Comparison of ENCODE assay signal across 8 cellular contexts in the genomic region with DNA sequence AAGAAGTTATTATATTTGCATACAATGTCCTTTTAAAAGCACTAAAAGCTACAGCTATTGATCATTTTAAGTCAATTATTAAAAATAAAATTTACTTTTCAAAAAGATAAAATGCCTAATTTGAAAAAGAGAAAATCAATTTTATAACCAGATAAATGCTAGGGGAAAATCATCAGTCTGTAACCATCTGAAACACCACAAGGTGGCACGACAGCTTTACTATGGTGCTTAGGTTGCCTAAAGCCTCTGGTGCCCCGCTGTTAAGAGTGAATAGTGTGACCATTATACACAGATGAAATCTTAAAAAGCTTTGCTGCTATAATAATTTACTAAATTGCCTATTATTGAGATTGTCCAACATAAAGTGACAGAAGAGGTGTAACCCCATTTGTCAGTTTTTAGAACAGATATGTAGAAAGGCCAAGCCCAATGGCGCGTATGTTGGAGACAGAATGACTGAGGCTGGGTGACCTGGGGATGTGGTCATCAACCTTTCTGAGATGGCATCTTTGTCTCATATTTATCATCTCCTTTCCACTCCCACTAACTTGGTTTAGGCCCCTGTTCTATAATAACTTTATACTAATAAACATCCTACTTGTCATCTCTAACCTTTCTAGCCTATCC.
A peak's percentile ranks its signal among the peaks of the same experiment; 100 is the strongest.
DNase-seq lines count a peak whose midpoint lies in the region; ATAC-seq and TF ChIP-seq lines count a peak whose summit lies in the region.

No MANE protein-coding gene starts in this region.

- H3K9me2 ChIP-seq in OCI-LY1 (ENCODE audit: low read depth, low read length), result no peaks in the 10 kb centered on the region

- H3K9ac ChIP-seq in OCI-LY1 (ENCODE audit: low read length), result no peak overlapping the region

- no peaks in the 10 kb centered on the region for H3F3A ChIP-seq in OCI-LY1 (ENCODE audit: insufficient read depth, low read length)

- no peak overlapping the region for H3K4me2 ChIP-seq in OCI-LY1 (ENCODE audit: low read length)

- intact Hi-C loops in posterior vena cava (cut with DNase I), result no loop called here
- intact Hi-C loops in activated T-helper 2 cell treated with anti-CD3 and anti-CD28 coated beads, Interferon-gamma antibody, Interleukin-2, Interleukin-4, amounts not matched to agents 10 μg/mL and 5 μg/mL and 100 μg/mL, durations not matched to agents 14 hours and 24 hours and 36 hours (cut with micrococcal nuclease), result loop anchor here (1.0 to 5.0 kb wide), 2 partner anchors 92 to 184 kb away; no protein-coding TSS in a partner anchor

- H3K27ac ChIP-seq in OCI-LY1 (ENCODE audit: low read depth, low read length, poor library complexity, severe bottlenecking), result no peak overlapping the region
- no peak overlapping the region for H3K27ac ChIP-seq in coronary artery

- TF ChIP-seq CTCF in OCI-LY1 (IDR thresholded peaks at IDR 0.05; ENCODE audit: low read length) (peak; percentile 87), coronary artery (IDR thresholded peaks at IDR 0.05) (peak; percentile 33)

- no peak overlapping the region for H3K4me3 ChIP-seq in OCI-LY1 (ENCODE audit: low read depth, low read length, poor library complexity, severe bottlenecking)
- H3K4me3 ChIP-seq in coronary artery, result no peak overlapping the region

- no peaks in the 10 kb centered on the region for H3K4me1 ChIP-seq in OCI-LY1 (ENCODE audit: insufficient read depth, low read length, severe bottlenecking)

- no peaks in the 10 kb centered on the region for H3K9me3 Mint-ChIP-seq in memory B cell
- H3K9me3 Mint-ChIP-seq in activated T-helper 2 cell treated with anti-CD3 and anti-CD28 coated beads, Interferon-gamma antibody, Interleukin-2, Interleukin-4, amounts not matched to agents 10 μg/mL and 5 μg/mL and 100 μg/mL, durations not matched to agents 14 hours and 24 hours and 36 hours, result no peaks in the 10 kb centered on the region

- H3K27ac Mint-ChIP-seq in memory B cell, result no peak overlapping the region
- H3K27ac Mint-ChIP-seq in activated T-helper 2 cell treated with anti-CD3 and anti-CD28 coated beads, Interferon-gamma antibody, Interleukin-2, Interleukin-4, amounts not matched to agents 10 μg/mL and 5 μg/mL and 100 μg/mL, durations not matched to agents 14 hours and 24 hours and 36 hours, result no peak overlapping the region

- no peaks in the 10 kb centered on the region for H3K9me3 ChIP-seq in OCI-LY1 (ENCODE audit: low read length)

- H3K79me2 ChIP-seq in OCI-LY1 (ENCODE audit: insufficient read depth, low read length), result no peaks in the 10 kb centered on the region

- no peaks in the 10 kb centered on the region for H3K27me3 Mint-ChIP-seq in memory B cell
- H3K27me3 Mint-ChIP-seq in activated T-helper 2 cell treated with anti-CD3 and anti-CD28 coated beads, Interferon-gamma antibody, Interleukin-2, Interleukin-4, amounts not matched to agents 10 μg/mL and 5 μg/mL and 100 μg/mL, durations not matched to agents 14 hours and 24 hours and 36 hours (ENCODE audit: low read depth), result peaks cover 25% of the 10 kb centered on the region

- no peaks in the 10 kb centered on the region for H4K20me1 ChIP-seq in OCI-LY1 (ENCODE audit: insufficient read depth, low read length)

- H3K4me1 Mint-ChIP-seq in memory B cell, result no peaks in the 10 kb centered on the region
- no peaks in the 10 kb centered on the region for H3K4me1 Mint-ChIP-seq in activated T-helper 2 cell treated with anti-CD3 and anti-CD28 coated beads, Interferon-gamma antibody, Interleukin-2, Interleukin-4, amounts not matched to agents 10 μg/mL and 5 μg/mL and 100 μg/mL, durations not matched to agents 14 hours and 24 hours and 36 hours (ENCODE audit: low read depth)

- H3K36me3 ChIP-seq in OCI-LY1 (ENCODE audit: insufficient read depth, low read length), result no peaks in the 10 kb centered on the region

- H3K36me3 Mint-ChIP-seq in memory B cell, result peaks cover under 1% of the 10 kb centered on the region
- no peaks in the 10 kb centered on the region for H3K36me3 Mint-ChIP-seq in activated T-helper 2 cell treated with anti-CD3 and anti-CD28 coated beads, Interferon-gamma antibody, Interleukin-2, Interleukin-4, amounts not matched to agents 10 μg/mL and 5 μg/mL and 100 μg/mL, durations not matched to agents 14 hours and 24 hours and 36 hours (ENCODE audit: low read depth)

- no peak overlapping the region for H3K4me3 Mint-ChIP-seq in memory B cell
- H3K4me3 Mint-ChIP-seq in activated T-helper 2 cell treated with anti-CD3 and anti-CD28 coated beads, Interferon-gamma antibody, Interleukin-2, Interleukin-4, amounts not matched to agents 10 μg/mL and 5 μg/mL and 100 μg/mL, durations not matched to agents 14 hours and 24 hours and 36 hours (ENCODE audit: low read depth), result no peak overlapping the region

- H3K27me3 ChIP-seq in OCI-LY1 (ENCODE audit: insufficient read depth, low read length), result no peaks in the 10 kb centered on the region

- no peak overlapping the region for H2AFZ ChIP-seq in OCI-LY1 (ENCODE audit: low read length)

- DNase-seq in DMS114 treated with DMSO at 0.1 percent for 48 hours (lab: John Stamatoyannopoulos, UW; ENCODE audit: unreplicated experiment), result peak; percentile 14
- no peak for DNase-seq in coronary artery (ENCODE audit: low spot score)
- DNase-seq in memory B cell (ENCODE audit: low spot score in 2 of 2), result peak; percentile 42 to 58
- no peak for DNase-seq in posterior vena cava (ENCODE audit: low spot score)
- DNase-seq in activated T-helper 2 cell treated with anti-CD3 and anti-CD28 coated beads, Interferon-gamma antibody, Interleukin-2, Interleukin-4, amounts not matched to agents 10 μg/mL and 5 μg/mL and 100 μg/mL, durations not matched to agents 14 hours and 24 hours and 36 hours (ENCODE audit: low spot score), result no peak

- ATAC-seq in GM18867 (IDR thresholded peaks at IDR 0.05; ENCODE audit: unreplicated experiment) (peak; percentile 93), HG03039 (IDR thresholded peaks at IDR 0.05; ENCODE audit: unreplicated experiment) (peak; percentile 80), memory B cell (ENCODE audit: low read depth) (peak; percentile 95)

Comparison
In these comparisons a context has a peak if more than half of its experiments do, and no peak if none do; other contexts are left out.
1. DNase-seq: peak in DMS114 treated with DMSO at 0.1 percent for 48 hours (single experiment) and memory B cell (2 of 2); none in coronary artery (single experiment), posterior vena cava (single experiment) and activated T-helper 2 cell treated with anti-CD3 and anti-CD28 coated beads, Interferon-gamma antibody, Interleukin-2, Interleukin-4, amounts not matched to agents 10 μg/mL and 5 μg/mL and 100 μg/mL, durations not matched to agents 14 hours and 24 hours and 36 hours (single experiment).
2. Peak in every context shown above with its lines, with median percentiles within 50 percentile points of each other: ATAC-seq.